1 cellular context compared by ENCODE assay signal in the genomic region with DNA sequence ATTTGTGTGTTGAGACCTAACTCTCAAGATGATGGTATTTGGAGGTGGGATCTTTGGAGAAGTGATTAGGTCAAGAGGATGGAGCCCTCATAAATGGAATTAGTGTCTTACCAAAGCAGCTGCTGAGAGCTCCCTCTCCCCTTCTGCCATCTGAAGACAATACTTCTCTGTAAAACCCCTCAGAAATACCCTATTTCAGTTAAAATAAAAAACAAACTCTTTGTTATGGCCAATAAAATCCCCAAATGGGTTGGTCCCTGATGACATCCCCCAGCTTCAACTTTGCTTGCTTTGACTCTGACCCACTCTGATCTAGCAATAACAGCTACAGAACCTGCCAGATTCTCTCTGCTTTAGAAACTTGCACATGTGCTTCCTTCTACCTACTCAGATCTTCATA.
TF ChIP-seq lines count a peak whose summit lies in the region.

No MANE protein-coding gene starts in this region.

TF ChIP-seq in GM12878, 131 proteins besides CTCF, POLR2A, EP300 and RAD21 (continued from another document):
- TF ChIP-seq IKZF1 (conservative IDR thresholded peaks at IDR 0.05): no peak
- no peak for TF ChIP-seq FOS (IDR thresholded peaks at IDR 0.05; ENCODE audit: borderline replicate concordance, extremely low read depth, insufficient read length)
- no peak for TF ChIP-seq HDGF (IDR thresholded peaks at IDR 0.05)
